In genomic region chr6:150865043-150865405, GRCh38 we compare ENCODE assay signal across 8 cellular contexts. TPM values are rescaled to one million over a fixed set of nuclear protein-coding genes. Genes with fewer than 3 reads are reported as not detected.
DNase-seq lines count a peak whose midpoint lies in the region; ATAC-seq and TF ChIP-seq lines count a peak whose summit lies in the region.

No MANE protein-coding gene starts in this region.

- H3K4me1 Mint-ChIP-seq in CD4-positive, CD25-positive, alpha-beta regulatory T cell, result peaks cover 4 to 15% (median 5%) of the 10 kb centered on the region in 4 donors
- peaks cover 16% of the 10 kb centered on the region for H3K4me1 Mint-ChIP-seq in nephron progenitor cell

- H3K4me3 Mint-ChIP-seq in CD4-positive, CD25-positive, alpha-beta regulatory T cell, result peak overlapping the region; percentile 70 to 94 (median 86)
- peak overlapping the region; percentile 100 for H3K4me3 Mint-ChIP-seq in nephron progenitor cell

- peaks cover 12% of the 10 kb centered on the region for H3K4me1 ChIP-seq in CD4-positive, CD25-positive, alpha-beta regulatory T cell (ENCODE audit: control insufficient read depth, insufficient read depth, low read length, poor library complexity, severe bottlenecking)
- no peaks in the 10 kb centered on the region for H3K4me1 ChIP-seq in colonic mucosa

- intact Hi-C loops in colonic mucosa (cut with DNase I), result no loop called here

- TF ChIP-seq CTCF in colonic mucosa (IDR thresholded peaks at IDR 0.05) (no peak), nephron progenitor cell (IDR thresholded peaks at IDR 0.05) (no peak)

- H3K27ac Mint-ChIP-seq in CD4-positive, CD25-positive, alpha-beta regulatory T cell, result peak overlapping the region in 1 of 3 donors; percentile 59
- no peak overlapping the region for H3K27ac Mint-ChIP-seq in nephron progenitor cell

- no peaks in the 10 kb centered on the region for H3K36me3 ChIP-seq in CD4-positive, CD25-positive, alpha-beta regulatory T cell (ENCODE audit: control insufficient read depth, insufficient read depth, low read length)
- H3K36me3 ChIP-seq in MG63 (peaks cover 32% of the 10 kb centered on the region), colonic mucosa (no peaks in the 10 kb centered on the region)

- DNase-seq in CD4-positive, CD25-positive, alpha-beta regulatory T cell, result no peak
- DNase-seq in MG63, result no peak
- no peak for DNase-seq in colonic mucosa
- no peak for DNase-seq in nephron progenitor cell
- no peak for DNase-seq in HPDE6-E6E7 (ENCODE audit: extremely low spot score)
- DNase-seq in D341Med (ENCODE audit: low spot score), result no peak
- no peak for DNase-seq in RPMI8226

- H3K9me3 Mint-ChIP-seq in CD4-positive, CD25-positive, alpha-beta regulatory T cell, result peaks cover 0 to 3% (median 0%) of the 10 kb centered on the region in 7 donors
- H3K9me3 Mint-ChIP-seq in nephron progenitor cell, result no peaks in the 10 kb centered on the region

- no peaks in the 10 kb centered on the region for H3K9me3 ChIP-seq in CD4-positive, CD25-positive, alpha-beta regulatory T cell (ENCODE audit: control insufficient read depth in 2 of 2, low read length in 2 of 2)
- H3K9me3 ChIP-seq in MG63, result no peaks in the 10 kb centered on the region
- H3K9me3 ChIP-seq in colonic mucosa, result no peaks in the 10 kb centered on the region

- H3K36me3 Mint-ChIP-seq in CD4-positive, CD25-positive, alpha-beta regulatory T cell, result no peaks in the 10 kb centered on the region
- no peaks in the 10 kb centered on the region for H3K36me3 Mint-ChIP-seq in nephron progenitor cell (ENCODE audit: low read depth)

- peak overlapping the region; percentile 68 to 80 for H3K9ac ChIP-seq in colonic mucosa (ENCODE audit: low read depth in 2 of 2, low read length in 2 of 2)

- ATAC-seq in CD4-positive, CD25-positive, alpha-beta regulatory T cell (ENCODE audit: low read depth in 2 of 2), result no peak
- ATAC-seq in HG03175 (IDR thresholded peaks at IDR 0.05; ENCODE audit: unreplicated experiment), result no peak

- no peaks in the 10 kb centered on the region for H3K27me3 ChIP-seq in CD4-positive, CD25-positive, alpha-beta regulatory T cell (ENCODE audit: control insufficient read depth, insufficient read depth, low read length)
- H3K27me3 ChIP-seq in MG63 (no peaks in the 10 kb centered on the region), colonic mucosa (no peaks in the 10 kb centered on the region)

- H3K27ac ChIP-seq in CD4-positive, CD25-positive, alpha-beta regulatory T cell (ENCODE audit: insufficient read depth, low read length, poor library complexity, severe bottlenecking), result peak overlapping the region; percentile 51
- H3K27ac ChIP-seq in colonic mucosa, result peak overlapping the region; percentile 78

- peaks cover 7% of the 10 kb centered on the region for H3K27me3 Mint-ChIP-seq in CD4-positive, CD25-positive, alpha-beta regulatory T cell
- H3K27me3 Mint-ChIP-seq in nephron progenitor cell (ENCODE audit: low read depth, poor library complexity), result peaks cover 3% of the 10 kb centered on the region

- peak overlapping the region; percentile 73 for H3K4me3 ChIP-seq in CD4-positive, CD25-positive, alpha-beta regulatory T cell (ENCODE audit: low read depth, low read length)
- H3K4me3 ChIP-seq in MG63, result peak overlapping the region; percentile 90
- H3K4me3 ChIP-seq in colonic mucosa, result peak overlapping the region; percentile 95

RNA-seq across cellular contexts. Expression of gene MTHFD1L, which starts 0.5 kb away (rescaled TPM):
- total RNA-seq in CD4-positive, CD25-positive, alpha-beta regulatory T cell, result 11.1 TPM
- 1 to 10 TPM; 2.0 to 4.3 (median 3.2) TPM for polyA plus RNA-seq in CD4-positive, CD25-positive, alpha-beta regulatory T cell
- 64.8 and 116 TPM in 2 replicates for total RNA-seq in MG63 (2014; rRNA removed; shearing (Covaris generic); ENCODE audit: low replicate concordance)
- total RNA-seq in colonic mucosa, result 10 to 100 TPM in 1 of 2 donors, 1 to 10 TPM in 1; 9.2 to 23.3 TPM
